28 cellular contexts compared by ENCODE assay signal in genomic region chr17:62855136-62855535, GRCh38. TPM values are rescaled to one million over a fixed set of nuclear protein-coding genes. Genes with fewer than 3 reads are reported as not detected.
"Had no signal": no experiment of that assay in that cellular context is flagged by ENCODE, and none has a peak within 500 bp of the region (broad histone marks: within the 10 kb centered on the region; RNA-seq: fewer than 3 reads in every experiment).

No MANE protein-coding gene starts in this region.

- H3K27me3 ChIP-seq: adrenal gland, ascending aorta, brain microvascular endothelial cell had no signal

- H3K36me3 ChIP-seq: adrenal gland, ascending aorta, brain microvascular endothelial cell, transverse colon, WERI-Rb-1 had no signal

- H3K4me1 ChIP-seq: adrenal gland, transverse colon had no signal

- DNase-seq: activated CD4-positive, alpha-beta T cell treated with anti-CD3 and anti-CD28 coated beads, Interleukin-2, amount 10 ng/mL, durations not matched to agents 7 days and 5 days; activated CD4-positive, CD25-positive, alpha-beta regulatory T cell treated with anti-CD3 and anti-CD28 coated beads, Interleukin-2, amount 50 U/mL, for 72 hours; activated CD8-positive, alpha-beta T cell treated with anti-CD3 and anti-CD28 coated beads, Interleukin-2, amount 10 ng/mL, durations not matched to agents 7 days and 5 days; brain microvascular endothelial cell; central memory CD4-positive, alpha-beta T cell; effector memory CD8-positive, alpha-beta T cell; foreskin melanocyte; glutamatergic neuron; hippocampal formation; kidney glomerular epithelial cell; left ventricle myocardium superior; mammary epithelial cell; stimulated activated CD4-positive, alpha-beta T cell treated with anti-CD3 and anti-CD28 coated beads, Interleukin-2, amount 100 ng/mL, for 48 hours; stimulated activated CD8-positive, alpha-beta memory T cell treated with anti-CD3 and anti-CD28 coated beads, Interleukin-4, amount 100 ng/mL, for 48 hours; stimulated activated naive B cell treated with anti-CD40 and anti-IgM and Interleukin-4, amounts not matched to agents 10 μg/mL and 1 μg/mL and 100 μg/mL, for 72 hours; SW 1271; T-helper 17 cell; transverse colon; WERI-Rb-1 had no signal

- H3K9me3 Mint-ChIP-seq: activated CD4-positive, alpha-beta T cell treated with anti-CD3 and anti-CD28 coated beads, Interleukin-2, amount 10 ng/mL, durations not matched to agents 7 days and 5 days; effector memory CD8-positive, alpha-beta T cell; natural killer cell treated with Interleukin-12 subunit alpha and Interleukin-12 subunit beta and Interleukin-15 and Interleukin-18, amount 100 ng/mL, for 72 hours; stimulated activated naive B cell treated with anti-CD40 and anti-IgM and Interleukin-4, amounts not matched to agents 10 μg/mL and 1 μg/mL and 100 μg/mL, for 72 hours had no signal

- H3K4me3 Mint-ChIP-seq: activated CD4-positive, alpha-beta T cell treated with anti-CD3 and anti-CD28 coated beads, Interleukin-2, amount 10 ng/mL, durations not matched to agents 7 days and 5 days; activated CD8-positive, alpha-beta T cell treated with anti-CD3 and anti-CD28 coated beads, Interleukin-2, amount 10 ng/mL, durations not matched to agents 7 days and 5 days; activated naive CD8-positive, alpha-beta T cell; effector memory CD8-positive, alpha-beta T cell; natural killer cell treated with Interleukin-12 subunit alpha and Interleukin-12 subunit beta and Interleukin-15 and Interleukin-18, amount 100 ng/mL, for 72 hours; stimulated activated naive B cell treated with anti-CD40 and anti-IgM and Interleukin-4, amounts not matched to agents 10 μg/mL and 1 μg/mL and 100 μg/mL, for 72 hours; T-helper 17 cell had no signal

- H3K36me3 Mint-ChIP-seq: activated naive CD8-positive, alpha-beta T cell; natural killer cell treated with Interleukin-12 subunit alpha and Interleukin-12 subunit beta and Interleukin-15 and Interleukin-18, amount 100 ng/mL, for 72 hours; stimulated activated naive B cell treated with anti-CD40 and anti-IgM and Interleukin-4, amounts not matched to agents 10 μg/mL and 1 μg/mL and 100 μg/mL, for 72 hours had no signal

- H3K27ac Mint-ChIP-seq: activated CD4-positive, alpha-beta T cell treated with anti-CD3 and anti-CD28 coated beads, Interleukin-2, amount 10 ng/mL, durations not matched to agents 7 days and 5 days; activated CD8-positive, alpha-beta T cell treated with anti-CD3 and anti-CD28 coated beads, Interleukin-2, amount 10 ng/mL, durations not matched to agents 7 days and 5 days; activated naive CD8-positive, alpha-beta T cell; natural killer cell treated with Interleukin-12 subunit alpha and Interleukin-12 subunit beta and Interleukin-15 and Interleukin-18, amount 100 ng/mL, for 72 hours; stimulated activated naive B cell treated with anti-CD40 and anti-IgM and Interleukin-4, amounts not matched to agents 10 μg/mL and 1 μg/mL and 100 μg/mL, for 72 hours; T-helper 17 cell had no signal

- ATAC-seq: activated CD8-positive, alpha-beta T cell treated with anti-CD3 and anti-CD28 coated beads, Interleukin-2, amount 10 ng/mL, durations not matched to agents 7 days and 5 days; effector memory CD8-positive, alpha-beta T cell; esophagus mucosa; left ventricle myocardium superior; natural killer cell treated with Interleukin-12 subunit alpha and Interleukin-12 subunit beta and Interleukin-15 and Interleukin-18, amount 100 ng/mL, for 72 hours; sciatic nerve; stimulated activated naive B cell treated with anti-CD40 and anti-IgM and Interleukin-4, amounts not matched to agents 10 μg/mL and 1 μg/mL and 100 μg/mL, for 72 hours; T-helper 17 cell had no signal

- H3K27ac ChIP-seq: adrenal gland, ascending aorta, brain microvascular endothelial cell, transverse colon, WERI-Rb-1 had no signal

- H3K9me3 ChIP-seq: adrenal gland, ascending aorta, transverse colon had no signal

- H3K4me1 Mint-ChIP-seq: activated CD4-positive, alpha-beta T cell treated with anti-CD3 and anti-CD28 coated beads, Interleukin-2, amount 10 ng/mL, durations not matched to agents 7 days and 5 days; stimulated activated naive B cell treated with anti-CD40 and anti-IgM and Interleukin-4, amounts not matched to agents 10 μg/mL and 1 μg/mL and 100 μg/mL, for 72 hours; T-helper 17 cell had no signal

- H3K4me3 ChIP-seq: adrenal gland, ascending aorta, smooth muscle cell, transverse colon had no signal

RNA-seq across cellular contexts. Expression of gene MARCHF10, which starts 47.0 kb away (rescaled TPM):
- total RNA-seq: activated CD4-positive, alpha-beta T cell treated with anti-CD3 and anti-CD28 coated beads, Interleukin-2, amount 10 ng/mL, durations not matched to agents 7 days and 5 days; activated CD8-positive, alpha-beta T cell treated with anti-CD3 and anti-CD28 coated beads, Interleukin-2, amount 10 ng/mL, durations not matched to agents 7 days and 5 days; adrenal gland; ascending aorta; dermis microvascular lymphatic vessel endothelial cell; endothelial cell of umbilical vein; esophagus mucosa; left ventricle myocardium superior; natural killer cell treated with Interleukin-12 subunit alpha and Interleukin-12 subunit beta and Interleukin-15 and Interleukin-18, amount 100 ng/mL, for 72 hours; smooth muscle cell had no signal
- polyA plus RNA-seq: smooth muscle cell had no signal
